ENCODE assay signal across 23 cellular contexts in genomic region chr4:180333156-180333555, GRCh38.
"Had no signal": no experiment of that assay in that cellular context is flagged by ENCODE, and none has a peak within 500 bp of the region (broad histone marks: within the 10 kb centered on the region; RNA-seq: fewer than 3 reads in every experiment).

No MANE protein-coding gene starts in this region.

- FAIRE-seq: kidney had no signal

- H3K4me3 ChIP-seq: hepatocyte, spleen, testis, tibial nerve, upper lobe of right lung, vagina had no signal

- ATAC-seq: effector memory CD8-positive, alpha-beta T cell; foreskin keratinocyte; natural killer cell; sciatic nerve; stimulated activated naive B cell treated with anti-CD40 and anti-IgM and Interleukin-4, amounts not matched to agents 10 μg/mL and 1 μg/mL and 100 μg/mL, for 72 hours; stimulated activated naive CD8-positive, alpha-beta T cell treated with anti-CD3 and anti-CD28 coated beads, Interleukin-15, amount 100 ng/mL, for 72 hours; upper lobe of right lung had no signal

- H3K36me3 Mint-ChIP-seq: memory B cell; natural killer cell; stimulated activated naive B cell treated with anti-CD40 and anti-IgM and Interleukin-4, amounts not matched to agents 10 μg/mL and 1 μg/mL and 100 μg/mL, for 72 hours had no signal

- H3K4me1 Mint-ChIP-seq: memory B cell; mesothelial cell of epicardium; natural killer cell; stimulated activated naive B cell treated with anti-CD40 and anti-IgM and Interleukin-4, amounts not matched to agents 10 μg/mL and 1 μg/mL and 100 μg/mL, for 72 hours; stimulated activated naive CD8-positive, alpha-beta T cell treated with anti-CD3 and anti-CD28 coated beads, Interleukin-15, amount 100 ng/mL, for 72 hours had no signal

- H2AFZ ChIP-seq: hepatocyte had no signal

- H3K27me3 Mint-ChIP-seq: dendritic cell treated with granulocyte-macrophage colony-stimulating factor and Interleukin-4, amounts not matched to agents 40 ng/mL and 50 ng/mL, for 4 days; effector memory CD8-positive, alpha-beta T cell; memory B cell; stimulated activated naive B cell treated with anti-CD40 and anti-IgM and Interleukin-4, amounts not matched to agents 10 μg/mL and 1 μg/mL and 100 μg/mL, for 72 hours; stimulated activated naive CD8-positive, alpha-beta T cell treated with anti-CD3 and anti-CD28 coated beads, Interleukin-15, amount 100 ng/mL, for 72 hours had no signal

- H3K9me3 ChIP-seq: spleen, testis, tibial nerve, upper lobe of right lung, vagina had no signal

- H3K27ac ChIP-seq: foreskin keratinocyte, hepatocyte, spleen, testis, tibial nerve, upper lobe of right lung, vagina had no signal

- H3K9me3 Mint-ChIP-seq: neural crest cell had no signal

- H3K27ac Mint-ChIP-seq: dendritic cell treated with granulocyte-macrophage colony-stimulating factor and Interleukin-4, amounts not matched to agents 40 ng/mL and 50 ng/mL, for 4 days; effector memory CD8-positive, alpha-beta T cell; memory B cell; mesothelial cell of epicardium; natural killer cell; stimulated activated naive B cell treated with anti-CD40 and anti-IgM and Interleukin-4, amounts not matched to agents 10 μg/mL and 1 μg/mL and 100 μg/mL, for 72 hours; stimulated activated naive CD8-positive, alpha-beta T cell treated with anti-CD3 and anti-CD28 coated beads, Interleukin-15, amount 100 ng/mL, for 72 hours had no signal

- DNase-seq: effector memory CD8-positive, alpha-beta T cell; erythroblast; head of caudate nucleus; kidney; natural killer cell; posterior cingulate gyrus; spleen; stimulated activated CD4-positive, alpha-beta T cell treated with anti-CD3 and anti-CD28 coated beads, Interleukin-15, amount 100 ng/mL, for 24 hours; stimulated activated CD4-positive, alpha-beta T cell treated with anti-CD3 and anti-CD28 coated beads, Interleukin-1b, Interleukin-23, amount 100 ng/mL, for 48 hours; stimulated activated CD4-positive, alpha-beta T cell treated with anti-CD3 and anti-CD28 coated beads, Interleukin-4, amount 100 ng/mL, for 24 hours; stimulated activated naive B cell treated with anti-CD40 and anti-IgM and Interleukin-4, amounts not matched to agents 10 μg/mL and 1 μg/mL and 100 μg/mL, for 72 hours; stimulated activated naive CD8-positive, alpha-beta T cell treated with anti-CD3 and anti-CD28 coated beads, Interleukin-15, amount 100 ng/mL, for 72 hours; testis; upper lobe of right lung had no signal

- H3K36me3 ChIP-seq: spleen, tibial nerve, upper lobe of right lung, vagina had no signal

- H3K27me3 ChIP-seq: foreskin keratinocyte, hepatocyte, spleen, testis, tibial nerve, upper lobe of right lung, vagina had no signal

- H3K4me3 Mint-ChIP-seq: dendritic cell treated with granulocyte-macrophage colony-stimulating factor and Interleukin-4, amounts not matched to agents 40 ng/mL and 50 ng/mL, for 4 days; effector memory CD8-positive, alpha-beta T cell; memory B cell; mesothelial cell of epicardium; natural killer cell; neural crest cell; stimulated activated naive B cell treated with anti-CD40 and anti-IgM and Interleukin-4, amounts not matched to agents 10 μg/mL and 1 μg/mL and 100 μg/mL, for 72 hours; stimulated activated naive CD8-positive, alpha-beta T cell treated with anti-CD3 and anti-CD28 coated beads, Interleukin-15, amount 100 ng/mL, for 72 hours had no signal

- H3K79me2 ChIP-seq: hepatocyte had no signal

- H3K4me2 ChIP-seq: hepatocyte had no signal

- H3K4me1 ChIP-seq: foreskin keratinocyte, spleen, testis, tibial nerve, upper lobe of right lung, vagina had no signal
